Comparison of ENCODE assay signal across 8 cellular contexts in genomic region chr6:125153541-125154183, GRCh38. TPM values are rescaled to one million over a fixed set of nuclear protein-coding genes. Genes with fewer than 3 reads are reported as not detected.
DNase-seq lines count a peak whose midpoint lies in the region; ATAC-seq and TF ChIP-seq lines count a peak whose summit lies in the region.

Gene TPD52L1, plus strand, starts transcription at chr6:125153773. Its CDS starts 179 bp downstream, at chr6:125153952.

- H3K4me3 ChIP-seq in endodermal cell (ENCODE audit: low read length) (peak within 1 kb of the TSS; percentile 81), mesendoderm (ENCODE audit: low read length) (peak within 1 kb of the TSS; percentile 59)

- no peak within 1 kb of the TSS for H4K8ac ChIP-seq in mesendoderm (ENCODE audit: low read depth, low read length)

- no peak within 1 kb of the TSS for H3K4ac ChIP-seq in mesendoderm (ENCODE audit: low read depth, low read length)

- DNase-seq in Ammon's horn (ENCODE audit: low spot score), result peak; percentile 81
- DNase-seq in GM19240 (ENCODE audit: insufficient read length, low spot score), result peak; percentile 34
- DNase-seq in NCI-H526 treated with DMSO at 0.1 percent for 48 hours (lab: John Stamatoyannopoulos, UW), result peak; percentile 18
- DNase-seq in activated CD8-positive, alpha-beta memory T cell treated with anti-CD3 and anti-CD28 coated beads for 48 hours (ENCODE audit: low read depth in 2 of 3, low spot score in 2 of 3), result peak; percentile 5 to 42 (median 15)
- DNase-seq in endodermal cell, result peak; percentile 93
- peak; percentile 85 for DNase-seq in mesendoderm
- peak; percentile 8 for DNase-seq in stimulated activated CD8-positive, alpha-beta memory T cell treated with anti-CD3 and anti-CD28 coated beads, Interleukin-12 subunit alpha, Interleukin-12 subunit beta, amount 100 ng/mL, for 24 hours (ENCODE audit: extremely low read depth)

- H3K4me1 ChIP-seq in endodermal cell (ENCODE audit: control insufficient read depth, insufficient read depth, low read length) (no peaks in the 10 kb centered on the region), mesendoderm (ENCODE audit: control insufficient read depth, low read depth, low read length) (no peaks in the 10 kb centered on the region)

- peak within 1 kb of the TSS; percentile 93 for H3K4me2 ChIP-seq in mesendoderm (ENCODE audit: low read length)

- peak within 1 kb of the TSS; percentile 84 for H3K56ac ChIP-seq in mesendoderm (ENCODE audit: low read length)

- H3K4me3 Mint-ChIP-seq in endodermal cell, result peak within 1 kb of the TSS; percentile 84

- H3K18ac ChIP-seq in mesendoderm (ENCODE audit: low read length), result no peak within 1 kb of the TSS

- peaks cover 10% of the 10 kb centered on the region for H3K4me1 Mint-ChIP-seq in endodermal cell

- H3K36me3 Mint-ChIP-seq in endodermal cell (ENCODE audit: low read depth), result no peaks in the 10 kb centered on the region

- H3K9me3 Mint-ChIP-seq in endodermal cell, result no peaks in the 10 kb centered on the region

- no peaks in the 10 kb centered on the region for H3K79me2 ChIP-seq in mesendoderm (ENCODE audit: control insufficient read depth, insufficient read depth, low read length)

- H3K9me3 ChIP-seq in endodermal cell (ENCODE audit: control insufficient read depth, low read length), result no peaks in the 10 kb centered on the region

- H3K79me1 ChIP-seq in mesendoderm (ENCODE audit: low read length), result no peaks in the 10 kb centered on the region

- WGBS in endodermal cell (ENCODE audit: insufficient coverage in 1 of 2, insufficient read length in 1 of 2), 2 experiments, result 1 to 4% methylated on average over 14 to 46 of the region's 46 CpGs
- WGBS in mesendoderm (ENCODE audit: extremely low coverage, insufficient coverage, low lambda C conversion rate), result no CpG with 5 or more reads among the region's 46 CpGs

- no peak within 1 kb of the TSS for H4K5ac ChIP-seq in mesendoderm (ENCODE audit: low read length)

- peak; percentile 97 for ATAC-seq in HG03432 (IDR thresholded peaks at IDR 0.05; ENCODE audit: unreplicated experiment)

- no peak within 1 kb of the TSS for H2BK5ac ChIP-seq in mesendoderm (ENCODE audit: low read length)

- H3K27me3 ChIP-seq in endodermal cell (ENCODE audit: control insufficient read depth, insufficient read depth, low read length, poor library complexity, severe bottlenecking) (peaks cover 27% of the 10 kb centered on the region), mesendoderm (ENCODE audit: insufficient read depth, low read length, poor library complexity) (no peaks in the 10 kb centered on the region)

- no peak within 1 kb of the TSS for H3K27ac ChIP-seq in endodermal cell (ENCODE audit: low read depth, low read length)
- no peak within 1 kb of the TSS for H3K27ac ChIP-seq in mesendoderm (ENCODE audit: low read depth, low read length)

- H2BK15ac ChIP-seq in mesendoderm (replicated peaks; ENCODE audit: low read depth), result no peak within 1 kb of the TSS

- H2BK120ac ChIP-seq in mesendoderm (ENCODE audit: low read depth, low read length), result no peak within 1 kb of the TSS

- H3K23ac ChIP-seq in mesendoderm (ENCODE audit: low read length), result peak within 1 kb of the TSS; percentile 16

- peak within 1 kb of the TSS; percentile 79 for H3K27ac Mint-ChIP-seq in endodermal cell

- H2AK5ac ChIP-seq in mesendoderm (ENCODE audit: low read length), result no peak within 1 kb of the TSS

- peak within 1 kb of the TSS; percentile 21 for H3K9ac ChIP-seq in endodermal cell (ENCODE audit: extremely low read depth, low read length, poor library complexity, severe bottlenecking)
- peak within 1 kb of the TSS; percentile 67 for H3K9ac ChIP-seq in mesendoderm (ENCODE audit: low read length)

- no peaks in the 10 kb centered on the region for H3K36me3 ChIP-seq in endodermal cell (ENCODE audit: control insufficient read depth, insufficient read depth, low read length)
- H3K36me3 ChIP-seq in mesendoderm (ENCODE audit: control insufficient read depth, insufficient read depth, low read length), result no peaks in the 10 kb centered on the region

- H3K27me3 Mint-ChIP-seq in endodermal cell (ENCODE audit: insufficient read depth), result peaks cover 31% of the 10 kb centered on the region

- peak; percentile 94 for TF ChIP-seq CTCF in endodermal cell (conservative IDR thresholded peaks at IDR 0.05)

RNA-seq across cellular contexts. Expression of gene TPD52L1, which starts in this region (rescaled TPM):
- 10 to 100 TPM; 24.9 to 39.1 TPM for total RNA-seq in endodermal cell
- polyA plus RNA-seq in endodermal cell (2013, experiment 1 of 2), result 8.2 TPM
- 7.6 TPM for polyA plus RNA-seq in endodermal cell (2013, experiment 2 of 2)
- polyA plus RNA-seq in mesendoderm (2013, experiment 1 of 2), result 7.8 TPM
- polyA plus RNA-seq in mesendoderm (2013, experiment 2 of 2), result 9.3 TPM

Comparison
In these comparisons a context has a peak if more than half of its experiments do, and no peak if none do; other contexts are left out.
1. DNase-seq: peak in every context shown above with its lines; median percentile 93 in endodermal cell; 85 in mesendoderm; 81 in Ammon's horn; 34 in GM19240; 18 in NCI-H526 treated with DMSO at 0.1 percent for 48 hours; 15 in activated CD8-positive, alpha-beta memory T cell treated with anti-CD3 and anti-CD28 coated beads for 48 hours; 8 in stimulated activated CD8-positive, alpha-beta memory T cell treated with anti-CD3 and anti-CD28 coated beads, Interleukin-12 subunit alpha, Interleukin-12 subunit beta, amount 100 ng/mL, for 24 hours.